ENCODE assay signal across 14 cellular contexts in genomic region chr3:97970131-97970530, GRCh38. TPM values are rescaled to one million over a fixed set of nuclear protein-coding genes. Genes with fewer than 3 reads are reported as not detected.
DNase-seq lines count a peak whose midpoint lies in the region; ATAC-seq and TF ChIP-seq lines count a peak whose summit lies in the region.
"Had no signal": no experiment of that assay in that cellular context is flagged by ENCODE, and none has a peak within 500 bp of the region (broad histone marks: within the 10 kb centered on the region; RNA-seq: fewer than 3 reads in every experiment).

No MANE protein-coding gene starts in this region.

- DNase-seq in MCF 10A (ENCODE audit: unreplicated experiment) (no peak), breast epithelium (ENCODE audit: low spot score in 2 of 2) (no peak), OCI-LY7 (ENCODE audit: low spot score) (no peak), fibroblast of gingiva (ENCODE audit: low read depth) (peak; percentile 24), thyroid gland (no peak), ACHN (no peak), NCI-H128 (lab: John Stamatoyannopoulos, UW; ENCODE audit: unreplicated experiment) (no peak)
- DNase-seq: activated CD8-positive, alpha-beta memory T cell treated with anti-CD3 and anti-CD28 coated beads, Interleukin-2, amount 50 U/mL, for 4 hours; central memory CD4-positive, alpha-beta T cell; foreskin melanocyte; NCI-H1436; stimulated activated CD4-positive, alpha-beta T cell treated with anti-CD3 and anti-CD28 coated beads, Interleukin-4, amount 100 ng/mL, for 4 hours; testis had no signal

- in situ Hi-C loops in ACHN (cut with HindIII; ENCODE audit: low pct_ligation_motif_present, low pct_unique_long_range_greater_than_20kb, low sequenced_read_pairs): no loop called here

- no peaks in the 10 kb centered on the region for H3K9me2 ChIP-seq in OCI-LY7 (ENCODE audit: insufficient read depth, low read length)

- H2AFZ ChIP-seq in OCI-LY7 (ENCODE audit: low read length): no peak overlapping the region

- H3K4me1 Mint-ChIP-seq in MCF 10A (ENCODE audit: insufficient read depth, unreplicated experiment): peaks cover 25% of the 10 kb centered on the region

- H3K27ac ChIP-seq in breast epithelium (peak overlapping the region in 1 of 2 donors; percentile 93), OCI-LY7 (ENCODE audit: low read depth, low read length, poor library complexity, severe bottlenecking) (no peak overlapping the region), thyroid gland (peak overlapping the region; percentile 26 to 97 (median 94))
- H3K27ac ChIP-seq: testis had no signal

- TF ChIP-seq POLR2A in breast epithelium (IDR thresholded peaks at IDR 0.05) (no peak), thyroid gland (IDR thresholded peaks at IDR 0.05) (no peak)

- intact Hi-C loops in MCF 10A (cut with micrococcal nuclease): loop anchor here (2.0 kb wide), 1 partner anchor 53 kb away; no protein-coding TSS in a partner anchor
- intact Hi-C loops in breast epithelium (cut with DNase I; ENCODE audit: low total_unique reads): no loop called here
- intact Hi-C loops in OCI-LY7 (cut with micrococcal nuclease; ENCODE audit: unreplicated experiment): loop anchor here (5.0 kb wide), 1 partner anchor 208 kb away; the partner anchor contains the start of gene ARL6
- intact Hi-C loops in thyroid gland (cut with DNase I): loop anchor here (5.0 kb wide), 1 partner anchor 148 kb away; the partner anchor contains the start of gene CRYBG3

- H3K4me3 Mint-ChIP-seq in MCF 10A (ENCODE audit: unreplicated experiment): peak overlapping the region; percentile 77

- H3K9me3 Mint-ChIP-seq in MCF 10A (ENCODE audit: unreplicated experiment): no peaks in the 10 kb centered on the region

- peak overlapping the region; percentile 25 for H3K27ac Mint-ChIP-seq in MCF 10A (ENCODE audit: low read depth, unreplicated experiment)

- H3K4me1 ChIP-seq in breast epithelium (peaks cover 2 to 5% of the 10 kb centered on the region in 2 donors), OCI-LY7 (ENCODE audit: insufficient read depth, low read length, poor library complexity, severe bottlenecking) (peaks cover 31% of the 10 kb centered on the region), thyroid gland (peaks cover 35 to 56% of the 10 kb centered on the region in 2 donors)

- peak overlapping the region; percentile 96 for H3K4me2 ChIP-seq in OCI-LY7 (ENCODE audit: low read length)

- no peaks in the 10 kb centered on the region for H3K27me3 Mint-ChIP-seq in MCF 10A (ENCODE audit: insufficient read depth, unreplicated experiment)

- no TSS peak for BruUV-seq in MCF 10A (replicated peaks; lab: Mats Ljungman, UMichigan)
- BruUV-seq in OCI-LY7 (replicated peaks; lab: Mats Ljungman, UMichigan): no TSS peak

- H3K36me3 ChIP-seq in breast epithelium: no peaks in the 10 kb centered on the region
- peaks cover 22% of the 10 kb centered on the region for H3K36me3 ChIP-seq in OCI-LY7 (ENCODE audit: insufficient read depth, low read length)
- no peaks in the 10 kb centered on the region for H3K36me3 ChIP-seq in thyroid gland

- H3K79me2 ChIP-seq in OCI-LY7 (ENCODE audit: insufficient read depth, low read depth, low read length): peaks cover 28% of the 10 kb centered on the region; the same call in 1 of the 2 replicates

- POLR2A ChIA-PET in MCF 10A (lab: Yijun Ruan, JAX): interaction anchor here (0.9 to 3.1 kb wide), 3 partner anchors 43 to 148 kb away, joined by 3 to 23 read pairs (median 21); partner anchors contain the start of gene CRYBG3
- POLR2A ChIA-PET in OCI-LY7 (lab: Charles Lee): interaction anchor here (0.6 to 1.5 kb wide), 4 partner anchors 27 to 1065 kb away, joined by 3 to 8 read pairs (median 4); no protein-coding TSS in a partner anchor

- no peak for ATAC-seq in HG03025 (IDR thresholded peaks at IDR 0.05; ENCODE audit: low FRiP score, unreplicated experiment)

- CTCF ChIA-PET in MCF 10A (lab: Yijun Ruan, JAX) (interaction anchor here (1.1 to 4.0 kb wide), 3 partner anchors 15 to 242 kb away, joined by 3 to 40 read pairs (median 4); no protein-coding TSS in a partner anchor), OCI-LY7 (lab: Charles Lee; ENCODE audit: unreplicated experiment) (no interaction called here)

- H3K4me3 ChIP-seq in breast epithelium (no peak overlapping the region), OCI-LY7 (ENCODE audit: low read depth, low read length, poor library complexity, severe bottlenecking) (peak overlapping the region; percentile 73), thyroid gland (replicated peaks in 1 of 3) (no peak overlapping the region)
- H3K4me3 ChIP-seq: testis had no signal

- TF ChIP-seq CTCF in MCF 10A (IDR thresholded peaks at IDR 0.05; ENCODE audit: unreplicated experiment): no peak
- no peak for TF ChIP-seq CTCF in breast epithelium (IDR thresholded peaks at IDR 0.05)
- no peak for TF ChIP-seq CTCF in OCI-LY7 (conservative IDR thresholded peaks at IDR 0.05; ENCODE audit: low read length)
- TF ChIP-seq CTCF in thyroid gland (IDR thresholded peaks at IDR 0.05): no peak

- H3K36me3 Mint-ChIP-seq in MCF 10A (ENCODE audit: insufficient read depth, unreplicated experiment): peaks cover 33% of the 10 kb centered on the region

- WGBS in thyroid gland, 2 donors: 82 to 86% methylated on average over 1 of the region's 1 CpG

- H4K20me1 ChIP-seq in OCI-LY7 (ENCODE audit: insufficient read depth, low read length): no peaks in the 10 kb centered on the region

- H3K27me3 ChIP-seq in breast epithelium (no peaks in the 10 kb centered on the region), thyroid gland (no peaks in the 10 kb centered on the region)
- H3K27me3 ChIP-seq: testis had no signal

- H3K9me3 ChIP-seq in breast epithelium: no peaks in the 10 kb centered on the region
- H3K9me3 ChIP-seq in OCI-LY7 (ENCODE audit: low read length): no peaks in the 10 kb centered on the region
- H3K9me3 ChIP-seq in thyroid gland: no peaks in the 10 kb centered on the region
- H3K9me3 ChIP-seq: testis had no signal

RNA-seq across cellular contexts. Expression of gene RIOX2, which starts 2.1 kb away (rescaled TPM):
- total RNA-seq in MCF 10A (2022) (51.8 and 73.9 TPM in 2 replicates), breast epithelium (10 to 100 TPM; 22.9 to 32.4 (median 28.5) TPM), OCI-LY7 (2022) (32.0 and 32.6 TPM in 2 replicates), thyroid gland (100 to 1,000 TPM in 2 of 4 donors, 10 to 100 TPM in 2; 61.6 to 109 (median 89.9) TPM)
- total RNA-seq in OCI-LY7 (2014; rRNA removed; shearing (Covaris generic)): 26.1 and 26.8 TPM in 2 replicates
